Comparison of ENCODE assay signal across 8 cellular contexts in genomic region chr1:1891349-1892078, GRCh38. TPM values are rescaled to one million over a fixed set of nuclear protein-coding genes. Genes with fewer than 3 reads are reported as not detected.
DNase-seq lines count a peak whose midpoint lies in the region; ATAC-seq, FAIRE-seq and TF ChIP-seq lines count a peak whose summit lies in the region.

No MANE protein-coding gene starts in this region.

- intact Hi-C loops in head of caudate nucleus (cut with DNase I) (loop anchor here (5.0 kb wide), 1 partner anchor 114 kb away; the partner anchor contains the start of gene NADK), pancreas (cut with DNase I) (loop anchor here in 1 of 3 donors (10.0 kb wide), 1 partner anchor 107 kb away; no protein-coding TSS in a partner anchor)

- FAIRE-seq in pancreas (lab: Jason Lieb, UNC): no peak

- peaks cover 34% of the 10 kb centered on the region for H3K4me1 Mint-ChIP-seq in type B pancreatic cell (ENCODE audit: unreplicated experiment)

- H3K4me3 ChIP-seq in RWPE2 (ENCODE audit: severe bottlenecking) (peak overlapping the region; percentile 99), pancreas (peak overlapping the region; percentile 38 to 93 (median 70))

- H3K27ac Mint-ChIP-seq in type B pancreatic cell: peak overlapping the region; percentile 81

- peak; percentile 91 for DNase-seq in activated effector memory CD4-positive, alpha-beta T cell treated with anti-CD3 and anti-CD28 coated beads, Interleukin-2, amount 50 U/mL, for 16 hours
- no peak for DNase-seq in activated effector memory CD4-positive, alpha-beta T cell treated with Interleukin-2 at 50 U/mL for 16 hours
- DNase-seq in HPDE6-E6E7 (ENCODE audit: extremely low spot score) (peak; percentile 48), RWPE2 (ENCODE audit: low spot score) (peak; percentile 73), head of caudate nucleus (peak in 40 of 42 donors; percentile 19 to 89 (median 62)), pancreas (peak; percentile 66 to 92 (median 86)), type B pancreatic cell (ENCODE audit: extremely low spot score, unreplicated experiment) (no peak)
- DNase-seq in activated naive CD4-positive, alpha-beta T cell treated with anti-CD3 and anti-CD28 coated beads, Interleukin-2, amount 50 U/mL, for 16 hours: peak; percentile 75

- H3K27ac ChIP-seq in RWPE2 (ENCODE audit: poor library complexity, severe bottlenecking) (peak overlapping the region; percentile 91), pancreas (peak overlapping the region; percentile 68 to 88 (median 82))

- no peaks in the 10 kb centered on the region for H3K9me3 Mint-ChIP-seq in type B pancreatic cell

- TF ChIP-seq CTCF in RWPE2 (IDR thresholded peaks at IDR 0.05; ENCODE audit: poor library complexity, severe bottlenecking): no peak
- no peak for TF ChIP-seq CTCF in pancreas (IDR thresholded peaks at IDR 0.05)
- no peak for TF ChIP-seq CTCF in type B pancreatic cell (conservative IDR thresholded peaks at IDR 0.05)

- H3K9me3 ChIP-seq in RWPE2 (ENCODE audit: severe bottlenecking) (no peaks in the 10 kb centered on the region), pancreas (no peaks in the 10 kb centered on the region)

- H3K4me1 ChIP-seq in RWPE2 (ENCODE audit: insufficient read depth, poor library complexity, severe bottlenecking) (peaks cover 31% of the 10 kb centered on the region), pancreas (peaks cover 20 to 28% (median 26%) of the 10 kb centered on the region in 3 donors)

- 1 to 2% methylated on average over 41 to 57 of the region's 59 CpGs for WGBS in pancreas, 2 donors

- H3K36me3 Mint-ChIP-seq in type B pancreatic cell: peaks cover 12% of the 10 kb centered on the region

- no peaks in the 10 kb centered on the region for H3K27me3 Mint-ChIP-seq in type B pancreatic cell

- peak overlapping the region; percentile 91 for H3K4me3 Mint-ChIP-seq in type B pancreatic cell

- H3K36me3 ChIP-seq in RWPE2 (ENCODE audit: low read depth) (peaks cover 10% of the 10 kb centered on the region), pancreas (no peaks in the 10 kb centered on the region)

- ATAC-seq in RWPE2 (ENCODE audit: low read depth): peak; percentile 61
- peak; percentile 74 to 80 (median 74) for ATAC-seq in pancreas

- H3K27me3 ChIP-seq in RWPE2 (ENCODE audit: insufficient read depth, poor library complexity, severe bottlenecking) (no peaks in the 10 kb centered on the region), pancreas (no peaks in the 10 kb centered on the region)

RNA-seq across cellular contexts. Expression of gene GNB1, which starts 0.6 kb away (rescaled TPM):
- total RNA-seq in pancreas (100 to 1,000 TPM in 2 of 6 donors, 10 to 100 TPM in 4; 75.4 to 160 (median 97.5) TPM), type B pancreatic cell (ENCODE audit: low replicate concordance) (279 and 297 TPM in 2 replicates)
- polyA plus RNA-seq in pancreas: 10 to 100 TPM; 42.3 to 71.1 TPM

RNA-seq across cellular contexts. Expression of gene CALML6, which starts 23.5 kb away (rescaled TPM):
- 1 to 10 TPM in 3 of 6 donors, under 1 TPM in 3; 0.39 to 1.4 (median 0.86) TPM for total RNA-seq in pancreas
- polyA plus RNA-seq in pancreas: 1 to 10 TPM; 3.6 to 4.4 TPM
- 0.36 and 0.65 TPM in 2 replicates for total RNA-seq in type B pancreatic cell (ENCODE audit: low replicate concordance)

RNA-seq across cellular contexts. Expression of gene TMEM52, which starts 27.6 kb away (rescaled TPM):
- total RNA-seq in pancreas: 10 to 100 TPM; 43.6 to 98.9 (median 78.6) TPM
- 100 to 1,000 TPM in 1 of 2 donors, 10 to 100 TPM in 1; 72.2 to 120 TPM for polyA plus RNA-seq in pancreas
- 1.8 and 3.9 TPM in 2 replicates for total RNA-seq in type B pancreatic cell (ENCODE audit: low replicate concordance)

Comparison
In these comparisons a context has a peak if more than half of its experiments do, and no peak if none do; other contexts are left out.
1. DNase-seq: peak in activated effector memory CD4-positive, alpha-beta T cell treated with anti-CD3 and anti-CD28 coated beads, Interleukin-2, amount 50 U/mL, for 16 hours (single experiment), HPDE6-E6E7 (single experiment), RWPE2 (single experiment), activated naive CD4-positive, alpha-beta T cell treated with anti-CD3 and anti-CD28 coated beads, Interleukin-2, amount 50 U/mL, for 16 hours (single experiment), head of caudate nucleus (40 of 42) and pancreas (6 of 6); none in activated effector memory CD4-positive, alpha-beta T cell treated with Interleukin-2 at 50 U/mL for 16 hours (single experiment) and type B pancreatic cell (single experiment).